Comparison of ENCODE assay signal across 10 cellular contexts in genomic region chr19:2603320-2603719, GRCh38.
DNase-seq lines count a peak whose midpoint lies in the region; ATAC-seq, FAIRE-seq and TF ChIP-seq lines count a peak whose summit lies in the region.
"Had no signal": no experiment of that assay in that cellular context is flagged by ENCODE, and none has a peak within 500 bp of the region (broad histone marks: within the 10 kb centered on the region; RNA-seq: fewer than 3 reads in every experiment).

No MANE protein-coding gene starts in this region.

- H2BK20ac ChIP-seq in H1 (ENCODE audit: low read length) = no peak overlapping the region

- no peak for FAIRE-seq in H1 (lab: Jason Lieb, UNC)

- TF ChIP-seq POLR2A in H1 (IDR thresholded peaks at IDR 0.05; ENCODE audit: control extremely low read depth in 1 of 2, low read depth in 2 of 2, low read length in 2 of 2) = no peak

- H2AFZ ChIP-seq in H1 (ENCODE audit: low read length) = no peak overlapping the region
- no peak overlapping the region for H2AFZ ChIP-seq in mesenchymal stem cell (ENCODE audit: low read depth, low read length)

- no peak for TF ChIP-seq CTCF in H1 (IDR thresholded peaks at IDR 0.05; ENCODE audit: control extremely low read depth in 1 of 3, insufficient read depth in 1 of 3, low read depth in 1 of 3, low read length in 3 of 3)
- no peak for TF ChIP-seq CTCF in type B pancreatic cell (conservative IDR thresholded peaks at IDR 0.05)

- no peaks in the 10 kb centered on the region for H3K36me3 Mint-ChIP-seq in type B pancreatic cell

- no peak overlapping the region for H2BK12ac ChIP-seq in H1 (ENCODE audit: low read depth, low read length)
- H2BK12ac ChIP-seq in mesenchymal stem cell (ENCODE audit: low read length in 2 of 2) = no peak overlapping the region

- no peak overlapping the region for H2AK5ac ChIP-seq in H1 (ENCODE audit: low read depth, low read length)
- no peak overlapping the region for H2AK5ac ChIP-seq in mesenchymal stem cell (ENCODE audit: low read length, severe bottlenecking)

- H2BK5ac ChIP-seq in H1 (ENCODE audit: low read depth, low read length) = no peak overlapping the region
- H2BK5ac ChIP-seq in mesenchymal stem cell (ENCODE audit: low read depth, low read length, poor library complexity, severe bottlenecking) = no peak overlapping the region

- peak overlapping the region; percentile 43 for H2BK120ac ChIP-seq in H1 (replicated peaks; ENCODE audit: low read depth, low read length)
- no peak overlapping the region for H2BK120ac ChIP-seq in mesenchymal stem cell (ENCODE audit: low read depth, low read length)

- H3K36me3 ChIP-seq in H1 (ENCODE audit: control insufficient read depth in 2 of 4, insufficient read depth in 4 of 4, low read length in 3 of 4) (no peaks in the 10 kb centered on the region), mesenchymal stem cell (ENCODE audit: control insufficient read depth in 1 of 2, insufficient read depth in 2 of 2, low read depth in 1 of 2, low read length in 2 of 2) (no peaks in the 10 kb centered on the region)

- H3K9me3 ChIP-seq in H1 (ENCODE audit: insufficient read depth in 2 of 2, low read depth in 1 of 2, low read length in 1 of 2) = no peaks in the 10 kb centered on the region
- H3K9me3 ChIP-seq in mesenchymal stem cell (ENCODE audit: control insufficient read depth, low read length) = no peaks in the 10 kb centered on the region

- no peak overlapping the region for H3K27ac ChIP-seq in H1 (ENCODE audit: low read depth, low read length)
- peak overlapping the region; percentile 31 for H3K27ac ChIP-seq in mesenchymal stem cell (ENCODE audit: low read length, poor library complexity, severe bottlenecking)
- H3K27ac ChIP-seq: HL-60 had no signal

- peak overlapping the region; percentile 94 for H3K27ac Mint-ChIP-seq in type B pancreatic cell

- H3K56ac ChIP-seq in H1 (replicated peaks; ENCODE audit: insufficient read length, low read depth, low read length) = no peak overlapping the region

- H3K18ac ChIP-seq in H1 (ENCODE audit: extremely low read depth, low read length) = no peak overlapping the region; the same call in 1 of the 2 replicates
- H3K18ac ChIP-seq in mesenchymal stem cell (ENCODE audit: low read depth in 1 of 2, low read length in 2 of 2) = peak overlapping the region in 1 of 2 experiments; percentile 21

- peaks cover 15% of the 10 kb centered on the region for H3K4me1 Mint-ChIP-seq in type B pancreatic cell (ENCODE audit: unreplicated experiment)

- no peaks in the 10 kb centered on the region for H3K79me1 ChIP-seq in H1 (ENCODE audit: low read depth, low read length)
- H3K79me1 ChIP-seq in mesenchymal stem cell (replicated peaks; ENCODE audit: low read length, poor library complexity, severe bottlenecking) = no peaks in the 10 kb centered on the region

- no peak for TF ChIP-seq RAD21 in H1 (IDR thresholded peaks at IDR 0.05 in 1 of 2, conservative IDR thresholded peaks at IDR 0.05 in 1 of 2; ENCODE audit: low read depth in 2 of 2, low read length in 2 of 2)

- no peak for ATAC-seq in GM21737 (IDR thresholded peaks at IDR 0.05; ENCODE audit: unreplicated experiment)
- no peak for ATAC-seq in HG02852 (IDR thresholded peaks at IDR 0.05; ENCODE audit: unreplicated experiment)

- CTCF ChIA-PET in H1 (lab: Charles Lee; ENCODE audit: partially characterized antibody) = interaction anchor here (0.9 to 2.8 kb wide), 11 partner anchors 7 to 138 kb away, joined by 3 to 21 read pairs (median 5); partner anchors contain the start of gene GADD45B

- H4K91ac ChIP-seq in H1 (replicated peaks; ENCODE audit: insufficient read length, low read length) (no peak overlapping the region), mesenchymal stem cell (ENCODE audit: low read length) (no peak overlapping the region)

- H3K27me3 ChIP-seq in H1 (replicated peaks in 1 of 4; ENCODE audit: control insufficient read depth in 3 of 4, extremely low read depth in 1 of 4, insufficient read depth in 3 of 4, low read length in 3 of 4) (peaks cover 0 to 4% (median 0%) of the 10 kb centered on the region in 4 experiments; a peak in 2 of 7 replicates), mesenchymal stem cell (ENCODE audit: control insufficient read depth in 1 of 2, insufficient read depth in 1 of 2, low read length in 2 of 2) (peaks cover 0 to 13% of the 10 kb centered on the region in 2 experiments)

- TF ChIP-seq EP300 in H1 (IDR thresholded peaks at IDR 0.05; ENCODE audit: borderline replicate concordance in 1 of 2, low read depth in 2 of 2, low read length in 2 of 2) = no peak

- peak; percentile 64 for DNase-seq in DMS 273 (lab: John Stamatoyannopoulos, UW; ENCODE audit: unreplicated experiment)
- DNase-seq in DMS 273 treated with DMSO at 0.1 percent for 48 hours (lab: John Stamatoyannopoulos, UW) = no peak
- DNase-seq in H1 (ENCODE audit: low read depth in 1 of 2, low spot score in 2 of 2) = no peak
- DNase-seq in mesenchymal stem cell = no peak
- no peak for DNase-seq in type B pancreatic cell (ENCODE audit: extremely low spot score, unreplicated experiment)
- no peak for DNase-seq in D341Med (ENCODE audit: low spot score)
- DNase-seq: OCI-M1 had no signal

- no peak overlapping the region for H3K14ac ChIP-seq in H1 (ENCODE audit: insufficient read length)
- no peak overlapping the region for H3K14ac ChIP-seq in mesenchymal stem cell (ENCODE audit: low read length in 2 of 2)

- peak overlapping the region; percentile 84 for H3K4me3 Mint-ChIP-seq in type B pancreatic cell

- peaks cover 5% of the 10 kb centered on the region for H3K27me3 Mint-ChIP-seq in type B pancreatic cell

- H4K8ac ChIP-seq in H1 (ENCODE audit: extremely low read depth, insufficient read depth, low read length) (no peak overlapping the region), mesenchymal stem cell (ENCODE audit: low read length) (peak overlapping the region; percentile 21)

- peak overlapping the region in 1 of 4 experiments; percentile 45; a peak in 2 of 8 replicates for H3K4me3 ChIP-seq in H1 (ENCODE audit: extremely low read depth in 1 of 4, insufficient read depth in 2 of 4, low read depth in 3 of 4, low read length in 4 of 4)
- H3K4me3 ChIP-seq in mesenchymal stem cell (ENCODE audit: insufficient read depth in 1 of 2, low read depth in 1 of 2, low read length in 2 of 2) = peak overlapping the region in 1 of 2 experiments; percentile 63

- H3K4me1 ChIP-seq in H1 (replicated peaks in 1 of 4; ENCODE audit: control insufficient read depth in 3 of 4, insufficient read depth in 4 of 4, low read length in 3 of 4) (peaks cover 0 to 9% (median 2%) of the 10 kb centered on the region in 4 experiments; a peak in 4 of 7 replicates), mesenchymal stem cell (ENCODE audit: control insufficient read depth, insufficient read depth, low read depth, low read length) (peaks cover 16% of the 10 kb centered on the region)

- no peak overlapping the region for H2BK15ac ChIP-seq in H1 (ENCODE audit: low read length)
- no peak overlapping the region for H2BK15ac ChIP-seq in mesenchymal stem cell (ENCODE audit: low read depth, poor library complexity, severe bottlenecking)

- H3K23me2 ChIP-seq in H1 (ENCODE audit: low read depth, low read length) = peaks cover 3% of the 10 kb centered on the region; the same call in 1 of the 2 replicates

- no peaks in the 10 kb centered on the region for H3K79me2 ChIP-seq in H1 (ENCODE audit: control insufficient read depth in 1 of 2, insufficient read depth in 2 of 2, low read length in 2 of 2)

- no peaks in the 10 kb centered on the region for H4K20me1 ChIP-seq in H1 (replicated peaks in 1 of 2; ENCODE audit: control insufficient read depth in 1 of 2, insufficient read depth in 2 of 2, low read length in 2 of 2)

- H4K5ac ChIP-seq in H1 (ENCODE audit: insufficient read length, low read depth, low read length) = no peak overlapping the region

- WGBS in H1 (ENCODE audit: extremely low coverage in 1 of 2, insufficient coverage in 1 of 2, insufficient read length in 1 of 2, insufficient replicate concordance in 2 of 2, low coverage in 1 of 2, low lambda C conversion rate in 2 of 2, missing lambda C conversion rate in 1 of 2), 2 experiments = 15% methylated on average over 16 of the region's 17 CpGs; no CpG with 5 or more reads in 1 of the 2 experiments
- 25% methylated on average over 17 of the region's 17 CpGs for WGBS in mesenchymal stem cell

- POLR2A ChIA-PET in H1 (lab: Charles Lee; ENCODE audit: partially characterized antibody) = interaction anchor here (0.8 to 10.2 kb wide), 9 partner anchors 8 to 178 kb away, joined by 3 to 95 read pairs (median 7); partner anchors contain the start of genes GADD45B and LMNB2

- H3K23ac ChIP-seq in H1 (ENCODE audit: insufficient read length) = no peak overlapping the region
- no peak overlapping the region for H3K23ac ChIP-seq in mesenchymal stem cell (ENCODE audit: low read length in 2 of 2)

- H3K4me2 ChIP-seq in H1 (ENCODE audit: insufficient read depth in 1 of 2, low read depth in 2 of 2, low read length in 2 of 2) (peak overlapping the region; percentile 44 to 49), mesenchymal stem cell (ENCODE audit: low read length, poor library complexity, severe bottlenecking) (peak overlapping the region; percentile 54)

- H3K9ac ChIP-seq in H1 (replicated peaks in 1 of 4; ENCODE audit: extremely low read depth in 1 of 4, low read depth in 3 of 4, low read length in 3 of 4) (no peak overlapping the region), mesenchymal stem cell (ENCODE audit: low read length) (peak overlapping the region; percentile 71)

- no peaks in the 10 kb centered on the region for H3K9me3 Mint-ChIP-seq in type B pancreatic cell

- H3K4ac ChIP-seq in H1 (replicated peaks; ENCODE audit: insufficient read length, low read depth, low read length) = no peak overlapping the region
- H3K4ac ChIP-seq in mesenchymal stem cell (ENCODE audit: low read depth in 1 of 2, low read length in 2 of 2) = peak overlapping the region in 1 of 2 experiments; percentile 26

TF ChIP-seq in H1, 55 proteins besides CTCF, POLR2A, EP300 and RAD21:
- TF ChIP-seq CEBPB (IDR thresholded peaks at IDR 0.05; ENCODE audit: low read depth, low read length) (no peak), GABPA (IDR thresholded peaks at IDR 0.05; ENCODE audit: borderline replicate concordance, insufficient read depth, low read length) (no peak), TEAD4 (IDR thresholded peaks at IDR 0.05; ENCODE audit: low read depth, low read length) (peak; percentile 13; the same call in 1 of the 2 replicates), KDM1A (IDR thresholded peaks at IDR 0.05; ENCODE audit: borderline replicate concordance, low read length) (peak; percentile 67; the same call in 1 of the 2 replicates), E2F6 (IDR thresholded peaks at IDR 0.05) (no peak)
TF ChIP-seq in H1: peak in this region for 2.
